In the genomic region with DNA sequence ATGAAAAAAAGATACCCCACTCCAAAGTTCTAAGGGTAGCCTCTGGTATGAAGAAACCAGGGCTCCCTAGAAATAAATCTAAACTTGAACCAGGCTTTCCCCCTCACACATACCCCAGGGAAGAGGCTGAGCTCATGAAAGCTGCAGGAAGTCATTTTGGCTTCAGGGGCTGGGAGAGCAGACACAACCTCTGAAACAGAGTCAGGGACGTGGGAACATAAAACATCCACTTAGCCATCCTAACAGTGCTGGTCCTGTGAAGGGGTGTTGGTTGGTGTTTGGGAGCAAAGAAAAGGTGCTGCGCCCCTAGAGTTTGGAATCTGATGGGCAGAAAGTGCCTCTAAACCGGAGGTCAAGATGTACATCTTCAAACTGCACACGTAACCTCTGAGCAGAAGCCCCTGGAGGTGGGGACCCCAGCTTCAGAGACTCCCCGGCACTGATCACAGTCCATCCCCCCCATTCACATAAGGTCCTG, we compare ENCODE assay signal across 1 cellular context.
TF ChIP-seq lines count a peak whose summit lies in the region.

No MANE protein-coding gene starts in this region.

TF ChIP-seq in GM12878, 131 proteins besides CTCF, POLR2A, EP300 and RAD21:
- TF ChIP-seq PML (IDR thresholded peaks at IDR 0.05; ENCODE audit: low read length), result no peak; the same call in 1 of the 2 replicates
- TF ChIP-seq, protein P1, sequence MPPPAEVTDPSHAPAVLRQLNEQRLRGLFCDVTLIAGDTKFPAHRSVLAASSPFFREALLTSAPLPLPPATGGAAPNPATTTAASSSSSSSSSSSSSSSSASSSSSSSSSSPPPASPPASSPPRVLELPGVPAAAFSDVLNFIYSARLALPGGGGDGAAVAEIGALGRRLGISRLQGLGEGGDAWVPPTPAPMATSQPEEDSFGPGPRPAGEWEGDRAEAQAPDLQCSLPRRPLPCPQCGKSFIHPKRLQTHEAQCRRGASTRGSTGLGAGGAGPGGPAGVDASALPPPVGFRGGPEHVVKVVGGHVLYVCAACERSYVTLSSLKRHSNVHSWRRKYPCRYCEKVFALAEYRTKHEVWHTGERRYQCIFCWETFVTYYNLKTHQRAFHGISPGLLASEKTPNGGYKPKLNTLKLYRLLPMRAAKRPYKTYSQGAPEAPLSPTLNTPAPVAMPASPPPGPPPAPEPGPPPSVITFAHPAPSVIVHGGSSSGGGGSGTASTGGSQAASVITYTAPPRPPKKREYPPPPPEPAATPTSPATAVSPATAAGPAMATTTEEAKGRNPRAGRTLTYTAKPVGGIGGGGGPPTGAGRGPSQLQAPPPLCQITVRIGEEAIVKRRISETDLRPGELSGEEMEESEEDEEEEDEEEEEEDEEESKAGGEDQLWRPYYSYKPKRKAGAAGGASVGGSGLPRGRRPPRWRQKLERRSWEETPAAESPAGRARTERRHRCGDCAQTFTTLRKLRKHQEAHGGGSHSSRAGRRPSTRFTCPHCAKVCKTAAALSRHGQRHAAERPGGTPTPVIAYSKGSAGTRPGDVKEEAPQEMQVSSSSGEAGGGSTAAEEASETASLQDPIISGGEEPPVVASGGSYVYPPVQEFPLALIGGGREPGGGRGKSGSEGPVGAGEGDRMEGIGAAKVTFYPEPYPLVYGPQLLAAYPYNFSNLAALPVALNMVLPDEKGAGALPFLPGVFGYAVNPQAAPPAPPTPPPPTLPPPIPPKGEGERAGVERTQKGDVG (CRISPR knock-in tag; IDR thresholded peaks at IDR 0.05), result no peak
